10 cellular contexts compared by ENCODE assay signal in genomic region chr3:10195692-10196091, GRCh38. TPM values are rescaled to one million over a fixed set of nuclear protein-coding genes. Genes with fewer than 3 reads are reported as not detected.
DNase-seq lines count a peak whose midpoint lies in the region; ATAC-seq and TF ChIP-seq lines count a peak whose summit lies in the region.
"Had no signal": no experiment of that assay in that cellular context is flagged by ENCODE, and none has a peak within 500 bp of the region (broad histone marks: within the 10 kb centered on the region; RNA-seq: fewer than 3 reads in every experiment).

No MANE protein-coding gene starts in this region.

- peak overlapping the region; percentile 95 for H3K27ac Mint-ChIP-seq in activated naive CD8-positive, alpha-beta T cell treated with anti-CD3 and anti-CD28 coated beads for 36 hours
- peak overlapping the region; percentile 99 to 100 (median 100) for H3K27ac Mint-ChIP-seq in naive B cell

- in situ Hi-C loops in transverse colon (cut with MboI; ENCODE audit: low pct_ligation_motif_present in 1 of 4, low pct_unique_long_range_greater_than_20kb in 1 of 4, low sequenced_read_pairs in 3 of 4), result no loop called here

- DNase-seq in heart left ventricle, result peak in 2 of 5 donors; percentile 36 to 57
- no peak for DNase-seq in Right ventricle myocardium superior
- DNase-seq in activated naive CD8-positive, alpha-beta T cell treated with anti-CD3 and anti-CD28 coated beads for 36 hours, result no peak
- DNase-seq in naive B cell, result no peak
- no peak for DNase-seq in transverse colon
- DNase-seq in dermis blood vessel endothelial cell, result no peak
- no peak for DNase-seq in DMS 273 (lab: John Stamatoyannopoulos, UW; ENCODE audit: unreplicated experiment)
- DNase-seq: foreskin fibroblast had no signal

- peaks cover 4% of the 10 kb centered on the region for H3K36me3 Mint-ChIP-seq in activated naive CD8-positive, alpha-beta T cell treated with anti-CD3 and anti-CD28 coated beads for 36 hours
- H3K36me3 Mint-ChIP-seq in naive B cell, result no peaks in the 10 kb centered on the region
- H3K36me3 Mint-ChIP-seq: brain had no signal

- ATAC-seq in heart left ventricle, result peak in 1 of 4 donors; percentile 3
- ATAC-seq in Right ventricle myocardium superior (ENCODE audit: poor library complexity), result no peak
- ATAC-seq in naive B cell (ENCODE audit: low read depth in 2 of 2), result no peak
- no peak for ATAC-seq in GM21825 (IDR thresholded peaks at IDR 0.05; ENCODE audit: unreplicated experiment)

- no peaks in the 10 kb centered on the region for H3K27me3 ChIP-seq in heart left ventricle
- H3K27me3 ChIP-seq in transverse colon, result no peaks in the 10 kb centered on the region

- peaks cover 5 to 87% (median 50%) of the 10 kb centered on the region in 12 donors for H3K4me1 ChIP-seq in heart left ventricle
- H3K4me1 ChIP-seq in transverse colon, result peaks cover 44 to 66% (median 53%) of the 10 kb centered on the region in 4 donors

- no peaks in the 10 kb centered on the region for H3K9me3 ChIP-seq in heart left ventricle
- H3K9me3 ChIP-seq in transverse colon, result no peaks in the 10 kb centered on the region

- no peak for TF ChIP-seq EP300 in transverse colon (IDR thresholded peaks at IDR 0.05; ENCODE audit: low read depth)

- H3K27ac ChIP-seq in heart left ventricle (peak overlapping the region in 8 of 12 donors; percentile 39 to 96 (median 90)), transverse colon (peak overlapping the region; percentile 8 to 89 (median 85))

- H3K4me1 Mint-ChIP-seq in activated naive CD8-positive, alpha-beta T cell treated with anti-CD3 and anti-CD28 coated beads for 36 hours, result peaks cover 77% of the 10 kb centered on the region
- H3K4me1 Mint-ChIP-seq in naive B cell, result peaks cover 66 to 96% (median 81%) of the 10 kb centered on the region in 3 donors

- no peak overlapping the region for H3K4me3 Mint-ChIP-seq in activated naive CD8-positive, alpha-beta T cell treated with anti-CD3 and anti-CD28 coated beads for 36 hours
- peak overlapping the region; percentile 25 to 91 (median 78) for H3K4me3 Mint-ChIP-seq in naive B cell
- H3K4me3 Mint-ChIP-seq: brain had no signal

- intact Hi-C loops in heart left ventricle (cut with DNase I) (no loop called here), Right ventricle myocardium superior (cut with DNase I) (no loop called here), transverse colon (cut with DNase I; ENCODE audit: low total_unique reads) (no loop called here)

- 86 to 91% (median 88%) methylated on average over 8 of the region's 8 CpGs for WGBS in heart left ventricle, 4 donors
- 69% methylated on average over 8 of the region's 8 CpGs; no CpG with 5 or more reads in 1 of the 2 donors for WGBS in transverse colon (ENCODE audit: low coverage in 1 of 2), 2 donors

- H3K36me3 ChIP-seq in heart left ventricle (peaks cover 0 to 5% (median 0%) of the 10 kb centered on the region in 9 donors), transverse colon (no peaks in the 10 kb centered on the region)

- no peak overlapping the region for H3K4me3 ChIP-seq in heart left ventricle
- H3K4me3 ChIP-seq in transverse colon, result no peak overlapping the region

- no peaks in the 10 kb centered on the region for H3K27me3 Mint-ChIP-seq in activated naive CD8-positive, alpha-beta T cell treated with anti-CD3 and anti-CD28 coated beads for 36 hours
- H3K27me3 Mint-ChIP-seq in naive B cell, result no peaks in the 10 kb centered on the region
- H3K27me3 Mint-ChIP-seq: brain had no signal

- TF ChIP-seq CTCF in heart left ventricle (IDR thresholded peaks at IDR 0.05) (no peak), transverse colon (IDR thresholded peaks at IDR 0.05) (no peak)

- no peaks in the 10 kb centered on the region for H3K9me3 Mint-ChIP-seq in activated naive CD8-positive, alpha-beta T cell treated with anti-CD3 and anti-CD28 coated beads for 36 hours
- H3K9me3 Mint-ChIP-seq in naive B cell, result no peaks in the 10 kb centered on the region

- no peak for TF ChIP-seq POLR2A in heart left ventricle (IDR thresholded peaks at IDR 0.05)
- TF ChIP-seq POLR2A in transverse colon (IDR thresholded peaks at IDR 0.05), result no peak

RNA-seq across cellular contexts. Expression of gene IRAK2, which starts 31.0 kb away (rescaled TPM):
- total RNA-seq in heart left ventricle (1 to 10 TPM in 7 of 9 donors, under 1 TPM in 2; 0.70 to 6.3 (median 1.5) TPM), Right ventricle myocardium superior (1.7 TPM), transverse colon (1 to 10 TPM in 3 of 4 donors, under 1 TPM in 1; 0.20 to 4.9 (median 3.4) TPM), dermis blood vessel endothelial cell (42.5 and 55.6 TPM in 2 replicates)
- polyA plus RNA-seq in heart left ventricle (1 to 10 TPM in 1 of 2 donors, under 1 TPM in 1; 0.46 to 1.4 TPM), naive B cell (ENCODE audit: low read depth in 6 of 6) (10 to 100 TPM in 3 of 6 donors, 1 to 10 TPM in 3; 8.2 to 12.6 (median 10.1) TPM)
- total RNA-seq in activated naive CD8-positive, alpha-beta T cell treated with anti-CD3 and anti-CD28 coated beads for 36 hours, result 1 to 10 TPM; 2.6 to 3.1 TPM

RNA-seq across cellular contexts. Expression of gene TATDN2, which starts 52.6 kb away (rescaled TPM):
- total RNA-seq in heart left ventricle (10 to 100 TPM; 10.1 to 26.6 (median 16.8) TPM), Right ventricle myocardium superior (16.4 TPM), transverse colon (10 to 100 TPM; 22.7 to 59.7 (median 28.2) TPM), dermis blood vessel endothelial cell (11.4 and 13.8 TPM in 2 replicates)
- polyA plus RNA-seq in heart left ventricle (10 to 100 TPM in 1 of 2 donors, 1 to 10 TPM in 1; 8.6 to 31.6 TPM), naive B cell (ENCODE audit: low read depth in 6 of 6) (10 to 100 TPM in 2 of 6 donors, 1 to 10 TPM in 4; 5.5 to 12.4 (median 9.7) TPM)
- total RNA-seq in activated naive CD8-positive, alpha-beta T cell treated with anti-CD3 and anti-CD28 coated beads for 36 hours, result 10 to 100 TPM; 41.6 to 48.5 TPM

RNA-seq across cellular contexts. Expression of gene VHL, which starts 54.1 kb away (rescaled TPM):
- total RNA-seq in heart left ventricle, result 10 to 100 TPM in 7 of 9 donors, 1 to 10 TPM in 2; 8.8 to 23.2 (median 12.1) TPM
- polyA plus RNA-seq in heart left ventricle, result 10 to 100 TPM; 10.6 to 13.9 TPM
- total RNA-seq in Right ventricle myocardium superior, result 11.2 TPM
- total RNA-seq in activated naive CD8-positive, alpha-beta T cell treated with anti-CD3 and anti-CD28 coated beads for 36 hours, result 10 to 100 TPM; 42.0 to 42.2 TPM
- polyA plus RNA-seq in naive B cell (ENCODE audit: low read depth in 6 of 6), result 10 to 100 TPM; 10.2 to 46.5 (median 21.4) TPM
- 10 to 100 TPM; 23.9 to 48.4 (median 34.6) TPM for total RNA-seq in transverse colon
- total RNA-seq in dermis blood vessel endothelial cell, result 51.8 and 51.9 TPM in 2 replicates
